25 cellular contexts compared by ENCODE assay signal in the genomic region with DNA sequence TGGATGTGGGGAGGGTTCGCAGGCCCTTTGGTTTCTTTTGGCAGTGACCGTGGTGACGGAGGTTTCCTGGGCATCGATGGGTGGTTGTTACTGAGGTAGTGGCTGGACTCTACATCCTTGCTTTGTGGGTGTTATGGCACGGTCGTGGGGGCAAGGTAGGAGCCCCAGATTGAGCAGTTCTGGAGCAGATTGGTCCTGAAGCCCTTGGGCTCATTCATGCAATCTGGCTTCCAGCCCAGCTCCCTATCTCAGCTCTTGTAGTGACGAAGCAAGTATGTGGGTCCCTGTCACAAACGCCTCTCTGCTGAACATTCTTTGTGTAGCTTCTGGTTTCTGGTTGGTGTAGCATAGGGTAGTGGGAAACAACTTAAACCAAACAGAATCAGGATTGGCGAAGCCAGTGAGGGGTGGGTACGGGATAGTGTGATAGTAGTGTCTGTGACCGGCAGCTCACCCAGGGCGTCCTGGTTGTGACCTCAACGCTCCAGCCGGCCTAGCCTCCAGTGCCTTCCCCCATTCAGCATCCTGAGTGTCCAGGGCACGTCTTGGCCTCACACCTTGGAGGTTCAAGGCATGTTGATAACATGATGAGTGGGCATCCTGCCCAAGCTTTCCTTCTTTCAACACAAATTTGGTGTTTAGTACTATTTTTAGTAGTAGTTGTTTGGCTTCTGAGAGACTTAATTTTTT. TPM values are rescaled to one million over a fixed set of nuclear protein-coding genes. Genes with fewer than 3 reads are reported as not detected.
DNase-seq lines count a peak whose midpoint lies in the region; ATAC-seq and TF ChIP-seq lines count a peak whose summit lies in the region.
"Had no signal": no experiment of that assay in that cellular context is flagged by ENCODE, and none has a peak within 500 bp of the region (broad histone marks: within the 10 kb centered on the region; RNA-seq: fewer than 3 reads in every experiment).

No MANE protein-coding gene starts in this region.

- DNase-seq in CD4-positive, CD25-positive, alpha-beta regulatory T cell: no peak
- DNase-seq in effector memory CD8-positive, alpha-beta T cell: no peak
- DNase-seq in naive thymus-derived CD8-positive, alpha-beta T cell: peak in 1 of 10 donors; percentile 8
- DNase-seq in omental fat pad (ENCODE audit: low spot score): no peak
- no peak for DNase-seq in 8988T
- DNase-seq: activated CD4-positive, alpha-beta T cell treated with anti-CD3 and anti-CD28 coated beads, Interleukin-2, amount 50 U/mL, for 1 hour; activated CD8-positive, alpha-beta memory T cell treated with anti-CD3 and anti-CD28 coated beads, Interleukin-2, amount 10 ng/mL, durations not matched to agents 7 days and 5 days; activated effector memory CD4-positive, alpha-beta T cell treated with Interleukin-2 at 50 U/mL for 16 hours; endodermal cell; NCI-H1417 treated with DMSO at 0.1 percent for 48 hours; NCI-H2081 treated with DMSO at 0.1 percent for 48 hours; NCI-H345; nucleus accumbens; retina; stimulated activated CD4-positive, alpha-beta T cell treated with anti-CD3 and anti-CD28 coated beads, Interleukin-4, amount 100 ng/mL, for 1 hour; stimulated activated naive B cell treated with anti-CD40 and anti-IgM and Interleukin-4, amounts not matched to agents 10 μg/mL and 1 μg/mL and 100 μg/mL, for 72 hours; testis; WERI-Rb-1 had no signal

- no peak overlapping the region for H3K4me3 ChIP-seq in CD4-positive, CD25-positive, alpha-beta regulatory T cell (ENCODE audit: low read depth, low read length)
- no peak overlapping the region for H3K4me3 ChIP-seq in Loucy (ENCODE audit: low read length, poor library complexity, severe bottlenecking)
- H3K4me3 ChIP-seq: adrenal gland, BLaER1, coronary artery, lung, testis had no signal

- no peak overlapping the region for H3K9ac ChIP-seq in Loucy (ENCODE audit: low read depth, low read length, poor library complexity, severe bottlenecking)
- H3K9ac ChIP-seq: BLaER1 had no signal

- H3K27ac Mint-ChIP-seq in CD4-positive, CD25-positive, alpha-beta regulatory T cell: peak overlapping the region; percentile 60 to 69 (median 64)
- peak overlapping the region; percentile 38 to 59 for H3K27ac Mint-ChIP-seq in effector memory CD8-positive, alpha-beta T cell
- peak overlapping the region in 6 of 10 donors; percentile 9 to 72 (median 36) for H3K27ac Mint-ChIP-seq in naive thymus-derived CD8-positive, alpha-beta T cell
- H3K27ac Mint-ChIP-seq: activated CD8-positive, alpha-beta memory T cell treated with anti-CD3 and anti-CD28 coated beads, Interleukin-2, amount 10 ng/mL, durations not matched to agents 7 days and 5 days; endodermal cell; stimulated activated naive B cell treated with anti-CD40 and anti-IgM and Interleukin-4, amounts not matched to agents 10 μg/mL and 1 μg/mL and 100 μg/mL, for 72 hours had no signal

- no peak overlapping the region for H2AFZ ChIP-seq in Loucy (ENCODE audit: low read length)

- peaks cover 93% of the 10 kb centered on the region for H3K79me2 ChIP-seq in Loucy (ENCODE audit: insufficient read depth, low read length)

- peaks cover 61% of the 10 kb centered on the region for H3K36me3 ChIP-seq in CD4-positive, CD25-positive, alpha-beta regulatory T cell (ENCODE audit: control insufficient read depth, insufficient read depth, low read length)
- peaks cover 56% of the 10 kb centered on the region for H3K36me3 ChIP-seq in Loucy (ENCODE audit: insufficient read depth, low read length)

- no peaks in the 10 kb centered on the region for H3K27me3 ChIP-seq in CD4-positive, CD25-positive, alpha-beta regulatory T cell (ENCODE audit: control insufficient read depth, insufficient read depth, low read length)
- H3K27me3 ChIP-seq in Loucy (ENCODE audit: insufficient read depth, low read length, poor library complexity, severe bottlenecking): no peaks in the 10 kb centered on the region
- H3K27me3 ChIP-seq: adrenal gland, BLaER1, testis had no signal

- TF ChIP-seq CTCF in Loucy (conservative IDR thresholded peaks at IDR 0.05; ENCODE audit: low read length) (no peak), omental fat pad (IDR thresholded peaks at IDR 0.05) (no peak)

- peak overlapping the region; percentile 89 for H3K4me2 ChIP-seq in Loucy (ENCODE audit: low read depth, low read length, poor library complexity, severe bottlenecking)
- H3K4me2 ChIP-seq: BLaER1 had no signal

- H3K4me1 ChIP-seq in CD4-positive, CD25-positive, alpha-beta regulatory T cell (ENCODE audit: control insufficient read depth, insufficient read depth, low read length, poor library complexity, severe bottlenecking): peaks cover 28% of the 10 kb centered on the region
- H3K4me1 ChIP-seq in Loucy (ENCODE audit: insufficient read depth, low read length, poor library complexity, severe bottlenecking): peaks cover 19% of the 10 kb centered on the region

- H3K27ac ChIP-seq in CD4-positive, CD25-positive, alpha-beta regulatory T cell (ENCODE audit: insufficient read depth, low read length, poor library complexity, severe bottlenecking): no peak overlapping the region
- H3K27ac ChIP-seq: adrenal gland, BLaER1, coronary artery, testis, WERI-Rb-1 had no signal

- H3F3A ChIP-seq in Loucy (ENCODE audit: low read depth): no peaks in the 10 kb centered on the region

- peaks cover 0 to 1% (median 0%) of the 10 kb centered on the region in 7 donors for H3K9me3 Mint-ChIP-seq in CD4-positive, CD25-positive, alpha-beta regulatory T cell
- H3K9me3 Mint-ChIP-seq in effector memory CD8-positive, alpha-beta T cell: no peaks in the 10 kb centered on the region
- no peaks in the 10 kb centered on the region for H3K9me3 Mint-ChIP-seq in naive thymus-derived CD8-positive, alpha-beta T cell
- H3K9me3 Mint-ChIP-seq: endodermal cell; stimulated activated naive B cell treated with anti-CD40 and anti-IgM and Interleukin-4, amounts not matched to agents 10 μg/mL and 1 μg/mL and 100 μg/mL, for 72 hours had no signal

- H4K20me1 ChIP-seq in Loucy (ENCODE audit: insufficient read depth, low read length, poor library complexity, severe bottlenecking): peaks cover 28% of the 10 kb centered on the region

- no peak for ATAC-seq in CD4-positive, CD25-positive, alpha-beta regulatory T cell (ENCODE audit: low read depth in 2 of 2)
- no peak for ATAC-seq in effector memory CD8-positive, alpha-beta T cell (replicated peaks)
- ATAC-seq in naive thymus-derived CD8-positive, alpha-beta T cell: no peak
- no peak for ATAC-seq in HG03439 (IDR thresholded peaks at IDR 0.05; ENCODE audit: unreplicated experiment)
- no peak for ATAC-seq in omental fat pad (ENCODE audit: low FRiP score)
- no peak for ATAC-seq in HG03108 (IDR thresholded peaks at IDR 0.05; ENCODE audit: unreplicated experiment)
- ATAC-seq: activated CD8-positive, alpha-beta memory T cell treated with anti-CD3 and anti-CD28 coated beads, Interleukin-2, amount 10 ng/mL, durations not matched to agents 7 days and 5 days; stimulated activated naive B cell treated with anti-CD40 and anti-IgM and Interleukin-4, amounts not matched to agents 10 μg/mL and 1 μg/mL and 100 μg/mL, for 72 hours had no signal

- H3K4me3 Mint-ChIP-seq in CD4-positive, CD25-positive, alpha-beta regulatory T cell: peak overlapping the region in 2 of 4 donors; percentile 58 to 93
- H3K4me3 Mint-ChIP-seq in effector memory CD8-positive, alpha-beta T cell: no peak overlapping the region
- peak overlapping the region in 4 of 10 donors; percentile 30 to 99 (median 36) for H3K4me3 Mint-ChIP-seq in naive thymus-derived CD8-positive, alpha-beta T cell
- H3K4me3 Mint-ChIP-seq: activated CD8-positive, alpha-beta memory T cell treated with anti-CD3 and anti-CD28 coated beads, Interleukin-2, amount 10 ng/mL, durations not matched to agents 7 days and 5 days; endodermal cell; stimulated activated naive B cell treated with anti-CD40 and anti-IgM and Interleukin-4, amounts not matched to agents 10 μg/mL and 1 μg/mL and 100 μg/mL, for 72 hours had no signal

- H3K27me3 Mint-ChIP-seq in CD4-positive, CD25-positive, alpha-beta regulatory T cell: no peaks in the 10 kb centered on the region
- no peaks in the 10 kb centered on the region for H3K27me3 Mint-ChIP-seq in effector memory CD8-positive, alpha-beta T cell
- no peaks in the 10 kb centered on the region for H3K27me3 Mint-ChIP-seq in naive thymus-derived CD8-positive, alpha-beta T cell
- H3K27me3 Mint-ChIP-seq: activated CD8-positive, alpha-beta memory T cell treated with anti-CD3 and anti-CD28 coated beads, Interleukin-2, amount 10 ng/mL, durations not matched to agents 7 days and 5 days; stimulated activated naive B cell treated with anti-CD40 and anti-IgM and Interleukin-4, amounts not matched to agents 10 μg/mL and 1 μg/mL and 100 μg/mL, for 72 hours had no signal

- peaks cover 19 to 62% (median 35%) of the 10 kb centered on the region in 4 donors for H3K4me1 Mint-ChIP-seq in CD4-positive, CD25-positive, alpha-beta regulatory T cell
- peaks cover 39 to 54% of the 10 kb centered on the region in 2 donors for H3K4me1 Mint-ChIP-seq in effector memory CD8-positive, alpha-beta T cell (ENCODE audit: low read depth in 2 of 2)
- peaks cover 26 to 63% (median 52%) of the 10 kb centered on the region in 4 donors for H3K4me1 Mint-ChIP-seq in naive thymus-derived CD8-positive, alpha-beta T cell

- no peaks in the 10 kb centered on the region for H3K9me2 ChIP-seq in Loucy (replicated peaks; ENCODE audit: low read depth, low read length)

- H3K36me3 Mint-ChIP-seq in CD4-positive, CD25-positive, alpha-beta regulatory T cell: peaks cover 44% of the 10 kb centered on the region
- peaks cover 83% of the 10 kb centered on the region for H3K36me3 Mint-ChIP-seq in effector memory CD8-positive, alpha-beta T cell (ENCODE audit: insufficient read depth)
- H3K36me3 Mint-ChIP-seq in naive thymus-derived CD8-positive, alpha-beta T cell: peaks cover 15 to 64% (median 28%) of the 10 kb centered on the region in 3 donors

- POLR2A ChIA-PET in naive thymus-derived CD8-positive, alpha-beta T cell (lab: Charles Lee): no interaction called here

- no peaks in the 10 kb centered on the region for H3K9me3 ChIP-seq in CD4-positive, CD25-positive, alpha-beta regulatory T cell (ENCODE audit: control insufficient read depth in 2 of 2, low read length in 2 of 2)
- no peaks in the 10 kb centered on the region for H3K9me3 ChIP-seq in Loucy (ENCODE audit: insufficient read depth, low read depth, low read length)
- H3K9me3 ChIP-seq: adrenal gland, BLaER1, testis had no signal

RNA-seq across cellular contexts. Expression of gene NDUFS6, which starts 2.9 kb away (rescaled TPM):
- 21.6 TPM for total RNA-seq in CD4-positive, CD25-positive, alpha-beta regulatory T cell
- 10 to 100 TPM; 66.5 to 98.7 (median 75.7) TPM for polyA plus RNA-seq in CD4-positive, CD25-positive, alpha-beta regulatory T cell
- 10 to 100 TPM; 12.6 to 16.8 TPM for total RNA-seq in naive thymus-derived CD8-positive, alpha-beta T cell
- 10 to 100 TPM; 69.3 to 75.8 (median 70.9) TPM for polyA plus RNA-seq in naive thymus-derived CD8-positive, alpha-beta T cell
- 10 to 100 TPM; 34.3 to 81.2 (median 44.2) TPM for total RNA-seq in omental fat pad

RNA-seq across cellular contexts. Expression of gene MRPL36, which starts 4.5 kb away (rescaled TPM):
- 15.8 TPM for total RNA-seq in CD4-positive, CD25-positive, alpha-beta regulatory T cell
- 100 to 1,000 TPM in 3 of 4 donors, 10 to 100 TPM in 1; 98.7 to 127 (median 112) TPM for polyA plus RNA-seq in CD4-positive, CD25-positive, alpha-beta regulatory T cell
- 10 to 100 TPM; 25.8 to 30.9 TPM for total RNA-seq in naive thymus-derived CD8-positive, alpha-beta T cell
- 10 to 100 TPM; 61.6 to 84.3 (median 71.6) TPM for polyA plus RNA-seq in naive thymus-derived CD8-positive, alpha-beta T cell
- total RNA-seq in omental fat pad: 10 to 100 TPM; 16.1 to 57.5 (median 49.5) TPM
